In genomic region chr4:122879001-122879400, GRCh38 we compare ENCODE assay signal across 1 cellular context.
TF ChIP-seq lines count a peak whose summit lies in the region.

No MANE protein-coding gene starts in this region.

TF ChIP-seq in SK-N-SH treated with all-trans-retinoic acid at 6 μM for 48 hours, 23 proteins besides CTCF, POLR2A, EP300 and RAD21 (continued from another document):
- TF ChIP-seq POU6F1 (CRISPR knock-in tag; IDR thresholded peaks at IDR 0.05; ENCODE audit: borderline replicate concordance, low read depth): no peak
